ENCODE assay signal across 23 cellular contexts in the genomic region with DNA sequence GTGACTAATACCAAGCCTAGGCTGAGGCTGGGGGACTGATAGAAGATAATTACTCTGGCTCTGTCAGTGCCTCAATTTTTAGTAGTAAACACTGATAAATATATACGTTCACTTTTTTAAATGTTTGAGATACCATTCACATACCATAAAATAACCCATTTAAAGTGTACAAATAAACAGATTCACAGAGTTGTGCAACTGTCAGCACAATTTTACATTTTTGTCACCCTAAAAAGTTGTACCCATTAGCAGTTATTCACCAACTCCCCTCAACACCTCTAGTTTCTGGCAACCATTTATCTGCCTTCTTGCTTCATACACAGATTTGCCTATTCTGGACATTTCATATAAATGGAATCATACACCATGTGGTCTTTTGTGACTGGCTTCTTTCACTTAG. TPM values are rescaled to one million over a fixed set of nuclear protein-coding genes. Genes with fewer than 3 reads are reported as not detected.
A peak's percentile ranks its signal among the peaks of the same experiment; 100 is the strongest.
DNase-seq lines count a peak whose midpoint lies in the region; ATAC-seq, FAIRE-seq and TF ChIP-seq lines count a peak whose summit lies in the region.
"Had no signal": no experiment of that assay in that cellular context is flagged by ENCODE, and none has a peak within 500 bp of the region (broad histone marks: within the 10 kb centered on the region; RNA-seq: fewer than 3 reads in every experiment).

No MANE protein-coding gene starts in this region.

- no peak overlapping the region for H2BK15ac ChIP-seq in IMR-90 (ENCODE audit: low read depth, low read length)

- H3K36me3 ChIP-seq in HepG2 (replicated peaks in 1 of 2; ENCODE audit: control insufficient read depth in 1 of 2, insufficient read depth in 2 of 2, low read length in 2 of 2) = no peaks in the 10 kb centered on the region
- no peaks in the 10 kb centered on the region for H3K36me3 ChIP-seq in right lobe of liver
- no peaks in the 10 kb centered on the region for H3K36me3 ChIP-seq in IMR-90 (ENCODE audit: control insufficient read depth, insufficient read depth, low read length)
- H3K36me3 ChIP-seq in trophoblast cell (ENCODE audit: control insufficient read depth in 1 of 2, insufficient read depth in 2 of 2, low read length in 2 of 2) = no peaks in the 10 kb centered on the region

- H2BK5ac ChIP-seq in IMR-90 (ENCODE audit: low read depth, low read length, poor library complexity, severe bottlenecking) (no peak overlapping the region), trophoblast cell (ENCODE audit: low read depth, low read length, poor library complexity) (no peak overlapping the region)

- POLR2A ChIA-PET in HepG2 (lab: Yijun Ruan, JAX) = no interaction called here
- POLR2A ChIA-PET in IMR-90 (lab: Charles Lee; ENCODE audit: unreplicated experiment) = no interaction called here

- H3K9me3 ChIP-seq in HepG2 (ENCODE audit: low read length) = no peaks in the 10 kb centered on the region
- H3K9me3 ChIP-seq in right lobe of liver = no peaks in the 10 kb centered on the region
- H3K9me3 ChIP-seq in IMR-90 (ENCODE audit: control insufficient read depth, insufficient read depth, low read length) = no peaks in the 10 kb centered on the region
- H3K9me3 ChIP-seq in trophoblast cell (ENCODE audit: insufficient read depth, low read depth, low read length) = no peaks in the 10 kb centered on the region

- dilution Hi-C loops in IMR-90 (cut with HindIII; ENCODE audit: low sequenced_read_pairs, unreplicated experiment) = no loop called here

- no peaks in the 10 kb centered on the region for H3K9me3 Mint-ChIP-seq in effector memory CD8-positive, alpha-beta T cell
- H3K9me3 Mint-ChIP-seq: CD4-positive, alpha-beta memory T cell; H9 had no signal

- no peak overlapping the region for H2BK20ac ChIP-seq in IMR-90 (ENCODE audit: low read depth, low read length)

- H2AFZ ChIP-seq in HepG2 (ENCODE audit: low read length) (no peak overlapping the region), IMR-90 (replicated peaks; ENCODE audit: low read length, poor library complexity) (no peak overlapping the region), trophoblast cell (ENCODE audit: insufficient read depth, low read length, poor library complexity) (no peak overlapping the region)
- H2AFZ ChIP-seq: GM23248 had no signal

- H4K8ac ChIP-seq in IMR-90 (ENCODE audit: low read depth in 2 of 2, low read length in 2 of 2) (no peak overlapping the region), trophoblast cell (ENCODE audit: low read depth, low read length) (no peak overlapping the region)

- no peak overlapping the region for H3K9ac ChIP-seq in HepG2 (ENCODE audit: insufficient read depth, low read depth, low read length)
- no peak overlapping the region for H3K9ac ChIP-seq in IMR-90 (ENCODE audit: low read depth, low read length)
- H3K9ac ChIP-seq in trophoblast cell (ENCODE audit: low read length) = no peak overlapping the region
- H3K9ac ChIP-seq: GM23248 had no signal

- no peak overlapping the region for H2AK9ac ChIP-seq in IMR-90 (replicated peaks; ENCODE audit: low read depth, low read length, poor library complexity)

- no peaks in the 10 kb centered on the region for H3K27me3 Mint-ChIP-seq in effector memory CD8-positive, alpha-beta T cell
- H3K27me3 Mint-ChIP-seq: CD4-positive, alpha-beta memory T cell had no signal

- peak overlapping the region in 1 of 2 donors; percentile 51 for H3K4me3 Mint-ChIP-seq in effector memory CD8-positive, alpha-beta T cell
- H3K4me3 Mint-ChIP-seq: H9 had no signal

- DNase-seq in HepG2 (ENCODE audit: low spot score) (no peak), right lobe of liver (no peak), IMR-90 (no peak), COR-L47 (lab: John Stamatoyannopoulos, UW) (no peak), islet precursor cell (no peak), trophoblast cell (no peak)
- DNase-seq in effector memory CD8-positive, alpha-beta T cell = no peak
- DNase-seq: ACHN; AML-193; C1 segment of cervical spinal cord; Caco-2; CD4-positive, alpha-beta memory T cell; DMS153; DND-41; GM23248; H9 had no signal

- H3K4me2 ChIP-seq in HepG2 (ENCODE audit: low read depth, low read length) (no peak overlapping the region), IMR-90 (ENCODE audit: low read depth, low read length) (no peak overlapping the region), trophoblast cell (ENCODE audit: low read length) (no peak overlapping the region)

- 100% methylated on average over 1 of the region's 1 CpG for WGBS in HepG2 (ENCODE audit: low lambda C conversion rate)
- WGBS in right lobe of liver (ENCODE audit: insufficient coverage, low coverage, low lambda C conversion rate, missing lambda C conversion rate) = 62% methylated on average over 1 of the region's 1 CpG
- WGBS in IMR-90 (ENCODE audit: extremely low coverage in 2 of 2, insufficient read length in 1 of 2), 2 experiments = no CpG with 5 or more reads among the region's 1 CpG
- no CpG with 5 or more reads among the region's 1 CpG for WGBS in trophoblast cell (ENCODE audit: extremely low coverage, insufficient coverage, insufficient read length)

- no peak for TF ChIP-seq CTCF in HepG2 (CRISPR knock-in tag; IDR thresholded peaks at IDR 0.05)
- TF ChIP-seq CTCF in right lobe of liver (IDR thresholded peaks at IDR 0.05) = no peak
- TF ChIP-seq CTCF in IMR-90 (conservative IDR thresholded peaks at IDR 0.05; ENCODE audit: low read depth, low read length) = no peak

- H3K27ac Mint-ChIP-seq in effector memory CD8-positive, alpha-beta T cell = peak overlapping the region; percentile 8 to 45

- FAIRE-seq in HepG2 (lab: Jason Lieb, UNC) = no peak
- FAIRE-seq: A204.1, G401.6, GM12878, GM19239, H1 had no signal

- TF ChIP-seq EP300 in HepG2 (IDR thresholded peaks at IDR 0.05; ENCODE audit: low read depth in 2 of 2, low read length in 2 of 2) (no peak), HepG2 (CRISPR knock-in tag; IDR thresholded peaks at IDR 0.05; ENCODE audit: borderline replicate concordance) (no peak)

- peaks cover 42 to 66% of the 10 kb centered on the region in 2 donors for H3K4me1 Mint-ChIP-seq in effector memory CD8-positive, alpha-beta T cell (ENCODE audit: low read depth in 2 of 2)

- CTCF ChIA-PET in HepG2 (lab: Yijun Ruan, JAX; ENCODE audit: low intra/inter-chr PET ratio, low total read pairs) = no interaction called here
- CTCF ChIA-PET in IMR-90 (lab: Yijun Ruan, JAX) = no interaction called here

- TF ChIP-seq POLR2A in HepG2 (IDR thresholded peaks at IDR 0.05; ENCODE audit: insufficient read depth in 1 of 2, low read depth in 2 of 2, low read length in 2 of 2) (no peak), right lobe of liver (IDR thresholded peaks at IDR 0.05) (no peak), IMR-90 (IDR thresholded peaks at IDR 0.05; ENCODE audit: low read depth, low read length) (no peak)

- H2BK12ac ChIP-seq in trophoblast cell (ENCODE audit: low read length) = no peak overlapping the region

- H3K4me1 ChIP-seq in HepG2 (ENCODE audit: insufficient read depth, low read length) = peaks cover 7% of the 10 kb centered on the region; the same call in 1 of the 2 replicates
- peaks cover 0 to 5% (median 0%) of the 10 kb centered on the region in 4 donors for H3K4me1 ChIP-seq in right lobe of liver
- H3K4me1 ChIP-seq in IMR-90 (ENCODE audit: control insufficient read depth, insufficient read depth, low read length) = no peaks in the 10 kb centered on the region
- no peaks in the 10 kb centered on the region for H3K4me1 ChIP-seq in trophoblast cell (ENCODE audit: control insufficient read depth in 1 of 2, insufficient read depth in 2 of 2, low read length in 2 of 2)
- H3K4me1 ChIP-seq: Caco-2 had no signal

- peaks cover 2% of the 10 kb centered on the region; the same call in 1 of the 2 replicates for H3K9me1 ChIP-seq in IMR-90 (ENCODE audit: insufficient read depth, low read length)

- no peak overlapping the region for H4K5ac ChIP-seq in IMR-90 (ENCODE audit: low read depth, low read length)

- H4K12ac ChIP-seq in trophoblast cell (ENCODE audit: low read depth, low read length) = no peak overlapping the region

- H3K56ac ChIP-seq in IMR-90 (ENCODE audit: extremely low read depth, insufficient read depth, low read length) = no peak overlapping the region

- H3K79me2 ChIP-seq in HepG2 (ENCODE audit: insufficient read depth, low read length) (peaks cover 89% of the 10 kb centered on the region), trophoblast cell (ENCODE audit: control insufficient read depth, insufficient read depth, low read length, poor library complexity) (peaks cover 9% of the 10 kb centered on the region)

- in situ Hi-C loops in HepG2 (cut with HindIII; ENCODE audit: extremely low pct_ligation_motif_present, low pct_unique_long_range_greater_than_20kb) (no loop called here), IMR-90 (cut with MboI; ENCODE audit: low sequenced_read_pairs) (no loop called here)

- BruUV-seq in HepG2 (replicated peaks; lab: Mats Ljungman, UMichigan) = no TSS peak
- no TSS peak for BruUV-seq in IMR-90 (replicated peaks; lab: Mats Ljungman, UMichigan)

- no peak overlapping the region for H3K14ac ChIP-seq in IMR-90 (replicated peaks; ENCODE audit: low read depth, low read length)
- no peak overlapping the region for H3K14ac ChIP-seq in trophoblast cell (ENCODE audit: low read length)

- H3K79me1 ChIP-seq in IMR-90 (ENCODE audit: low read depth in 1 of 2, low read length in 2 of 2) = peaks cover 0 to 49% of the 10 kb centered on the region in 2 experiments; a peak in 3 of 4 replicates
- no peaks in the 10 kb centered on the region for H3K79me1 ChIP-seq in trophoblast cell (ENCODE audit: low read length)

- intact Hi-C loops in HepG2 (cut with micrococcal nuclease; ENCODE audit: unreplicated experiment) = loop anchor here (2.0 kb wide), 1 partner anchor 13 kb away; no protein-coding TSS in a partner anchor
- intact Hi-C loops in right lobe of liver (cut with DNase I) = no loop called here
- intact Hi-C loops in IMR-90 (cut with micrococcal nuclease) = no loop called here

- H2BK120ac ChIP-seq in IMR-90 (ENCODE audit: low read depth, low read length) = no peak overlapping the region
- H2BK120ac ChIP-seq in trophoblast cell (ENCODE audit: insufficient read depth, low read length, poor library complexity) = no peak overlapping the region

- no peak overlapping the region for H3K18ac ChIP-seq in IMR-90 (ENCODE audit: low read depth, low read length)
- no peak overlapping the region for H3K18ac ChIP-seq in trophoblast cell (ENCODE audit: low read length)

- H2AK5ac ChIP-seq in IMR-90 (ENCODE audit: low read depth, low read length) (no peak overlapping the region), trophoblast cell (ENCODE audit: low read length) (no peak overlapping the region)

- no peak for ATAC-seq in HepG2
- ATAC-seq in right lobe of liver = no peak
- ATAC-seq in IMR-90 (ENCODE audit: low read depth) = no peak
- no peak for ATAC-seq in effector memory CD8-positive, alpha-beta T cell (replicated peaks)
- ATAC-seq: HCT116 had no signal

- TF ChIP-seq RAD21 in HepG2 (CRISPR knock-in tag; IDR thresholded peaks at IDR 0.05) (no peak), IMR-90 (IDR thresholded peaks at IDR 0.05; ENCODE audit: low read length) (no peak)

- H3K4me3 ChIP-seq in HepG2 (replicated peaks in 1 of 3; ENCODE audit: insufficient read depth in 1 of 3, low read depth in 2 of 3, low read length in 3 of 3) = no peak overlapping the region
- H3K4me3 ChIP-seq in right lobe of liver = no peak overlapping the region
- H3K4me3 ChIP-seq in IMR-90 (ENCODE audit: insufficient read depth, low read depth, low read length) = no peak overlapping the region
- H3K4me3 ChIP-seq in trophoblast cell (ENCODE audit: low read depth, low read length) = no peak overlapping the region
- H3K4me3 ChIP-seq: GM12878, GM23248 had no signal

- H3K36me3 Mint-ChIP-seq in effector memory CD8-positive, alpha-beta T cell (ENCODE audit: insufficient read depth) = peaks cover 11% of the 10 kb centered on the region

- H3K4ac ChIP-seq in IMR-90 (ENCODE audit: low read depth, low read length) = no peak overlapping the region
- H3K4ac ChIP-seq in trophoblast cell (ENCODE audit: low read depth, low read length) = no peak overlapping the region

- H4K20me1 ChIP-seq in HepG2 (ENCODE audit: insufficient read depth, low read length) (0 out of 2 replicates have a peak, but pooled peaks cover 9% of the 10 kb centered on the region), IMR-90 (ENCODE audit: insufficient read depth, low read length) (peaks cover 77% of the 10 kb centered on the region)

- H3K27me3 ChIP-seq in HepG2 (ENCODE audit: control insufficient read depth in 1 of 2, insufficient read depth in 2 of 2, low read length in 2 of 2) (no peaks in the 10 kb centered on the region), right lobe of liver (no peaks in the 10 kb centered on the region), IMR-90 (ENCODE audit: control insufficient read depth, insufficient read depth, low read length) (no peaks in the 10 kb centered on the region), trophoblast cell (ENCODE audit: insufficient read depth, low read length) (no peaks in the 10 kb centered on the region)

- no peak overlapping the region for H3K27ac ChIP-seq in HepG2 (ENCODE audit: extremely low read length, insufficient read depth, low read length)
- H3K27ac ChIP-seq in right lobe of liver = no peak overlapping the region
- H3K27ac ChIP-seq in IMR-90 (ENCODE audit: insufficient read depth, low read length) = no peak overlapping the region
- H3K27ac ChIP-seq in trophoblast cell (ENCODE audit: low read depth, low read length) = no peak overlapping the region
- H3K27ac ChIP-seq: 22Rv1, GM23248 had no signal

- H3K23ac ChIP-seq in IMR-90 (ENCODE audit: low read depth, low read length) = no peak overlapping the region
- no peak overlapping the region for H3K23ac ChIP-seq in trophoblast cell (ENCODE audit: low read length)

- H4K91ac ChIP-seq in IMR-90 (ENCODE audit: insufficient read depth, low read depth, low read length) (no peak overlapping the region), trophoblast cell (ENCODE audit: low read depth, low read length) (no peak overlapping the region)

RNA-seq across cellular contexts. Expression of a gene that starts 15.1 kb away (rescaled TPM):
- total RNA-seq in HepG2 (2016; rRNA removed; fragmentation: Illumina TruSeq; extraction: Trizol) = 38.1 and 50.0 TPM in 2 replicates
- total RNA-seq in HepG2 (2016; cell fraction: cytosol; rRNA removed; fragmentation: Illumina TruSeq; extraction: Trizol; ENCODE audit: low read depth) = 9.5 and 9.7 TPM in 2 replicates
- 34.3 and 46.1 TPM in 2 replicates for total RNA-seq in HepG2 (2016; cell fraction: insoluble cytoplasmic fraction; rRNA removed; fragmentation: Illumina TruSeq; extraction: Trizol)
- total RNA-seq in HepG2 (2016; cell fraction: membrane; rRNA removed; fragmentation: Illumina TruSeq; extraction: Trizol) = 9.0 and 11.0 TPM in 2 replicates
- total RNA-seq in HepG2 (2016; cell fraction: nucleus; rRNA removed; fragmentation: Illumina TruSeq; extraction: Trizol) = 71.8 and 85.6 TPM in 2 replicates
- polyA plus RNA-seq in HepG2 (2011; rRNA removed) = 15.2 and 23.8 TPM in 2 replicates
- 5.3 and 7.6 TPM in 2 replicates for polyA plus RNA-seq in HepG2 (2011; cell fraction: cytosol; rRNA removed)
- polyA plus RNA-seq in HepG2 (2011; cell fraction: nucleus; rRNA removed) = 20.0 and 20.9 TPM in 2 replicates
- polyA plus RNA-seq in HepG2 (2012) = 14.8 and 21.7 TPM in 2 replicates
- 0.25 and 0.49 TPM in 2 replicates for polyA plus RNA-seq in HepG2 (2016; cell fraction: cytosol; fragmentation: Illumina TruSeq; extraction: Trizol; ENCODE audit: low read depth)
- polyA plus RNA-seq in HepG2 (2016; cell fraction: insoluble cytoplasmic fraction; fragmentation: Illumina TruSeq; extraction: Trizol; ENCODE audit: low read depth) = 13.4 and 14.7 TPM in 2 replicates
- polyA plus RNA-seq in HepG2 (2016; cell fraction: membrane; fragmentation: Illumina TruSeq; extraction: Trizol; ENCODE audit: low read depth) = 1.1 and 1.3 TPM in 2 replicates
- 32.1 and 35.6 TPM in 2 replicates for polyA plus RNA-seq in HepG2 (2016; cell fraction: nucleus; fragmentation: Illumina TruSeq; extraction: Trizol; ENCODE audit: insufficient read depth, low read depth)
- 46.9 and 51.1 TPM in 2 replicates for polyA minus RNA-seq in HepG2 (2011; rRNA and poly(A)+ RNA removed; ENCODE audit: low replicate concordance)
- 32.1 and 37.0 TPM in 2 replicates for polyA minus RNA-seq in HepG2 (2011; cell fraction: cytosol; rRNA and poly(A)+ RNA removed)
- polyA minus RNA-seq in HepG2 (2011; cell fraction: nucleus; rRNA and poly(A)+ RNA removed) = 148 and 194 TPM in 2 replicates
- total RNA-seq in right lobe of liver = 10 to 100 TPM; 13.1 to 21.0 (median 19.2) TPM
- 112 and 204 TPM in 2 replicates for total RNA-seq in IMR-90 (2012; rRNA removed)
- polyA plus RNA-seq in IMR-90 (2012; rRNA removed) = 43.8 and 47.7 TPM in 2 replicates
- 8.5 and 8.9 TPM in 2 replicates for polyA plus RNA-seq in IMR-90 (2012; cell fraction: cytosol; rRNA removed)
- polyA plus RNA-seq in IMR-90 (2012; cell fraction: nucleus; rRNA removed; ENCODE audit: low replicate concordance) = 23.8 and 84.0 TPM in 2 replicates
- polyA plus RNA-seq in trophoblast cell (2013) = 142 and 152 TPM in 2 replicates
